ENCODE assay signal across 9 cellular contexts in the genomic region with DNA sequence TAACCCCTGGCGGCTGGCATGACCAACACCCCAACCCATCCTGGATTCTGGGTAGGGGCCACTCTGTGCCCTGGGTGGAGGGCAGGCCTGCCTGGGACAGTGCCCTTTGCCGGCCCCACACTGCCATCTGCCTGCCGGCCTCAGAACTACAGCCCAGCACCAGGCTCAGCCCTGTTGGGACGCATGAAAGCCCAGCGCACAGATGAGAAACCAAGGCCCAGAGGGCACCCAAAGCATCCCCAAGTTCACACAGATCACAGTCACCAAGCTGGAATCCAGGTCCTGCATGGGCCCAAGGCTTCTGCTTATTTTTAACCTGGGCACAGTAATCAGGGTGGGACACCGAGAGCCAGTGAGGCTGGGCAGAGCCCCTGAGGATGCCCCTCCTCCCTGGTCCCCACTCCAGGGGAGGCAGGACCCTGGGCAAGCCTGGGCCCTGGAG. TPM values are rescaled to one million over a fixed set of nuclear protein-coding genes. Genes with fewer than 3 reads are reported as not detected.
DNase-seq lines count a peak whose midpoint lies in the region; ATAC-seq, FAIRE-seq and TF ChIP-seq lines count a peak whose summit lies in the region.
"Had no signal": no experiment of that assay in that cellular context is flagged by ENCODE, and none has a peak within 500 bp of the region (broad histone marks: within the 10 kb centered on the region; RNA-seq: fewer than 3 reads in every experiment).

No MANE protein-coding gene starts in this region.

- H3K27me3 Mint-ChIP-seq in astrocyte (ENCODE audit: low read depth, unreplicated experiment): peaks cover 18% of the 10 kb centered on the region

- H3K4me3 Mint-ChIP-seq in astrocyte (ENCODE audit: unreplicated experiment): no peak overlapping the region

- peaks cover 20% of the 10 kb centered on the region for H3K36me3 ChIP-seq in astrocyte (ENCODE audit: insufficient read depth, low read length)
- H3K36me3 ChIP-seq in hepatocyte (replicated peaks; ENCODE audit: insufficient read depth, low read depth): no peaks in the 10 kb centered on the region

- H3K4me3 ChIP-seq in astrocyte (ENCODE audit: insufficient read depth, low read depth, low read length) (no peak overlapping the region), hepatocyte (no peak overlapping the region)
- H3K4me3 ChIP-seq: skin epidermis had no signal

- H3K4me2 ChIP-seq in astrocyte (ENCODE audit: low read length): no peak overlapping the region
- H3K4me2 ChIP-seq in hepatocyte: no peak overlapping the region

- H2AFZ ChIP-seq in astrocyte (ENCODE audit: low read depth, low read length) (no peak overlapping the region), hepatocyte (no peak overlapping the region)

- H3K27ac ChIP-seq in astrocyte (ENCODE audit: low read depth, low read length) (no peak overlapping the region), hepatocyte (no peak overlapping the region)

- no peak overlapping the region for H3K9ac ChIP-seq in astrocyte (ENCODE audit: low read length)

- H3K4me1 ChIP-seq in astrocyte (ENCODE audit: insufficient read depth, low read length) (no peaks in the 10 kb centered on the region), hepatocyte (ENCODE audit: insufficient read depth) (no peaks in the 10 kb centered on the region)

- TF ChIP-seq CTCF in astrocyte (IDR thresholded peaks at IDR 0.05; ENCODE audit: insufficient read depth, low read depth, low read length): peak; percentile 69
- TF ChIP-seq CTCF in hepatocyte (IDR thresholded peaks at IDR 0.05; ENCODE audit: poor library complexity): peak; percentile 83

- no peaks in the 10 kb centered on the region for H3K79me2 ChIP-seq in astrocyte (ENCODE audit: insufficient read depth, low read length)
- H3K79me2 ChIP-seq in hepatocyte: no peaks in the 10 kb centered on the region

- 51% methylated on average over 6 of the region's 6 CpGs for WGBS in hepatocyte (ENCODE audit: low lambda C conversion rate, missing lambda C conversion rate)

- H4K20me1 ChIP-seq in astrocyte (ENCODE audit: insufficient read depth, low read length) (peaks cover 39% of the 10 kb centered on the region), hepatocyte (ENCODE audit: insufficient read depth, poor library complexity, severe bottlenecking) (no peaks in the 10 kb centered on the region)

- FAIRE-seq in GM18507 (lab: Jason Lieb, UNC) (peak; percentile 86), astrocyte (lab: Jason Lieb, UNC) (no peak)

- peaks cover 13% of the 10 kb centered on the region for H3K9me3 ChIP-seq in astrocyte (ENCODE audit: insufficient read depth, low read depth, low read length)
- H3K9me3 ChIP-seq in hepatocyte (ENCODE audit: low read depth): peaks cover 5% of the 10 kb centered on the region

- H3K9me3 Mint-ChIP-seq in astrocyte (ENCODE audit: unreplicated experiment): peaks cover 18% of the 10 kb centered on the region

- H3K27ac Mint-ChIP-seq in astrocyte (ENCODE audit: unreplicated experiment): peak overlapping the region; percentile 34

- DNase-seq in AG08396 (ENCODE audit: low spot score): peak; percentile 85
- peak; percentile 60 for DNase-seq in GM18507 (ENCODE audit: extremely low spot score, insufficient read length, low read depth)
- peak; percentile 65 for DNase-seq in T1000 (lab: John Stamatoyannopoulos, UW)
- peak; percentile 18 for DNase-seq in astrocyte (ENCODE audit: low read depth)
- peak; percentile 72 for DNase-seq in hepatocyte (ENCODE audit: low spot score)
- DNase-seq in smooth muscle cell of the brain vasculature (ENCODE audit: low read depth, low spot score): peak; percentile 13

- H3K9me2 ChIP-seq in hepatocyte (replicated peaks; ENCODE audit: insufficient read depth): no peaks in the 10 kb centered on the region

- H3K27me3 ChIP-seq in astrocyte (ENCODE audit: insufficient read depth, low read length): no peaks in the 10 kb centered on the region
- H3K27me3 ChIP-seq in hepatocyte: no peaks in the 10 kb centered on the region

- H3K4me1 Mint-ChIP-seq in astrocyte (ENCODE audit: low read depth, unreplicated experiment): peaks cover 5% of the 10 kb centered on the region

- ATAC-seq in HG03460 (IDR thresholded peaks at IDR 0.05; ENCODE audit: unreplicated experiment) (peak; percentile 69), HG03520 (IDR thresholded peaks at IDR 0.05; ENCODE audit: unreplicated experiment) (no peak)

- H3K36me3 Mint-ChIP-seq in astrocyte (ENCODE audit: low read depth, unreplicated experiment): peaks cover 27% of the 10 kb centered on the region

RNA-seq across cellular contexts. Expression of a gene that starts 26.2 kb away (rescaled TPM):
- total RNA-seq in astrocyte (1.8 and 2.8 TPM in 2 replicates), hepatocyte (57.8 and 62.8 TPM in 2 replicates)
- 54.1 and 67.8 TPM in 2 replicates for polyA plus RNA-seq in hepatocyte

Comparison
In these comparisons a context has a peak if more than half of its experiments do, and no peak if none do; other contexts are left out.
1. DNase-seq: peak in every context shown above with its lines; median percentile 85 in AG08396; 72 in hepatocyte; 65 in T1000; 60 in GM18507; 18 in astrocyte; 13 in smooth muscle cell of the brain vasculature.
2. RNA of a gene that starts 26.2 kb away (total RNA-seq): 57.8 to 62.8 TPM in hepatocyte; 1.8 to 2.8 TPM in astrocyte; every median in the first group is over 10 times any median in the second.